Comparison of ENCODE assay signal across 1 cellular context in genomic region chr11:122559734-122560382, GRCh38.
TF ChIP-seq lines count a peak whose summit lies in the region.

No MANE protein-coding gene starts in this region.

TF ChIP-seq in A549, 52 proteins besides CTCF, POLR2A, EP300 and RAD21 (continued from another document):
- no peak for TF ChIP-seq HES2 (IDR thresholded peaks at IDR 0.05)
- no peak for TF ChIP-seq NR3C1 (IDR thresholded peaks at IDR 0.05)
- TF ChIP-seq MYC (IDR thresholded peaks at IDR 0.05; ENCODE audit: borderline replicate concordance, low read length), result no peak
- peak; percentile 67; the same call in 1 of the 2 replicates for TF ChIP-seq RARB (CRISPR knock-in tag; IDR thresholded peaks at IDR 0.05)
- TF ChIP-seq KDM1A (IDR thresholded peaks at IDR 0.05; ENCODE audit: low read depth), result no peak
- TF ChIP-seq ZSCAN20 (CRISPR knock-in tag; IDR thresholded peaks at IDR 0.05), result no peak
- TF ChIP-seq SREBF2 (IDR thresholded peaks at IDR 0.05), result peak; percentile 82
- TF ChIP-seq REST (IDR thresholded peaks at IDR 0.05), result no peak
- no peak for TF ChIP-seq CHD4 (IDR thresholded peaks at IDR 0.05; ENCODE audit: borderline replicate concordance)
- TF ChIP-seq CEBPB (IDR thresholded peaks at IDR 0.05), result 0 out of 4 replicates have a peak, but pooled peaks of 1 of the 2 experiments have one; percentile 5
- TF ChIP-seq BCL3 (IDR thresholded peaks at IDR 0.05), result no peak
- TF ChIP-seq MAX (IDR thresholded peaks at IDR 0.05), result 0 out of 2 replicates have a peak, but pooled peaks have one; percentile 42
- TF ChIP-seq MAFK (IDR thresholded peaks at IDR 0.05; ENCODE audit: partially characterized antibody), result no peak
- TF ChIP-seq GATA3 (IDR thresholded peaks at IDR 0.05; ENCODE audit: borderline replicate concordance), result no peak
- TF ChIP-seq CBX8 (IDR thresholded peaks at IDR 0.05), result no peak
TF ChIP-seq in A549: peak in this region for 4.
